Comparison of ENCODE assay signal across 26 cellular contexts in genomic region chr19:15256708-15257331, GRCh38. TPM values are rescaled to one million over a fixed set of nuclear protein-coding genes. Genes with fewer than 3 reads are reported as not detected.
DNase-seq lines count a peak whose midpoint lies in the region; ATAC-seq, FAIRE-seq and TF ChIP-seq lines count a peak whose summit lies in the region.
"Had no signal": no experiment of that assay in that cellular context is flagged by ENCODE, and none has a peak within 500 bp of the region (broad histone marks: within the 10 kb centered on the region; RNA-seq: fewer than 3 reads in every experiment).

No MANE protein-coding gene starts in this region.

- no peak for TF ChIP-seq POLR2A in H1 (IDR thresholded peaks at IDR 0.05; ENCODE audit: control extremely low read depth in 1 of 2, low read depth in 2 of 2, low read length in 2 of 2)

- no peak overlapping the region for H3K4me2 ChIP-seq in GM23338
- H3K4me2 ChIP-seq in H1 (ENCODE audit: insufficient read depth in 1 of 2, low read depth in 2 of 2, low read length in 2 of 2): no peak overlapping the region
- H3K4me2 ChIP-seq: A549 had no signal

- no TSS peak for BruUV-seq in MCF 10A (replicated peaks; lab: Mats Ljungman, UMichigan)

- no peak overlapping the region for H2BK12ac ChIP-seq in H1 (ENCODE audit: low read depth, low read length)

- H3K14ac ChIP-seq in H1 (ENCODE audit: insufficient read length): no peak overlapping the region

- POLR2A ChIA-PET in H1 (lab: Charles Lee; ENCODE audit: partially characterized antibody) (interaction anchor here (0.6 kb wide), 2 partner anchors 22 to 924 kb away, joined by 3 read pairs; no protein-coding TSS in a partner anchor), MCF 10A (lab: Yijun Ruan, JAX) (interaction anchor here (1.5 kb wide), 1 partner anchor 9 kb away, joined by 4 read pairs; no protein-coding TSS in a partner anchor)

- H3K4ac ChIP-seq in H1 (replicated peaks; ENCODE audit: insufficient read length, low read depth, low read length): no peak overlapping the region

- peaks cover 9% of the 10 kb centered on the region for H3F3A ChIP-seq in GM23338 (replicated peaks; ENCODE audit: low read depth)

- no peak overlapping the region for H3K56ac ChIP-seq in H1 (replicated peaks; ENCODE audit: insufficient read length, low read depth, low read length)

- no peak overlapping the region for H4K5ac ChIP-seq in H1 (ENCODE audit: insufficient read length, low read depth, low read length)

- H3K27ac ChIP-seq in left ventricle myocardium inferior (replicated peaks) (no peak overlapping the region), GM23338 (ENCODE audit: low read depth) (peak overlapping the region; percentile 55; the same call in 1 of the 2 replicates), H1 (ENCODE audit: low read depth, low read length) (no peak overlapping the region)
- H3K27ac ChIP-seq: 22Rv1, A549, GM23248 had no signal

- H3K4me3 ChIP-seq in left ventricle myocardium inferior: no peak overlapping the region
- H3K4me3 ChIP-seq in GM23338: no peak overlapping the region
- no peak overlapping the region for H3K4me3 ChIP-seq in H1 (ENCODE audit: extremely low read depth in 1 of 4, insufficient read depth in 2 of 4, low read depth in 3 of 4, low read length in 4 of 4)
- H3K4me3 ChIP-seq: A549, GM12878, GM23248 had no signal

- H3K36me3 Mint-ChIP-seq in GM23338 (ENCODE audit: low read depth) (peaks cover 94% of the 10 kb centered on the region), MCF 10A (ENCODE audit: insufficient read depth, unreplicated experiment) (peaks cover 96% of the 10 kb centered on the region)
- H3K36me3 Mint-ChIP-seq in stimulated activated naive B cell treated with anti-CD40 and anti-IgM and Interleukin-4, amounts not matched to agents 10 μg/mL and 1 μg/mL and 100 μg/mL, for 72 hours: peaks cover 63 to 77% of the 10 kb centered on the region in 2 donors

- H3K27me3 Mint-ChIP-seq in GM23338 (ENCODE audit: insufficient read depth, low read depth, poor library complexity) (peaks cover 20% of the 10 kb centered on the region), MCF 10A (ENCODE audit: insufficient read depth, unreplicated experiment) (no peaks in the 10 kb centered on the region)
- H3K27me3 Mint-ChIP-seq in stimulated activated naive B cell treated with anti-CD40 and anti-IgM and Interleukin-4, amounts not matched to agents 10 μg/mL and 1 μg/mL and 100 μg/mL, for 72 hours: no peaks in the 10 kb centered on the region
- H3K27me3 Mint-ChIP-seq: CD4-positive, CD25-positive, alpha-beta regulatory T cell; CD8-positive, alpha-beta memory T cell; IgD-negative memory B cell had no signal

- no peak overlapping the region for H3K27ac Mint-ChIP-seq in GM23338
- peak overlapping the region; percentile 76 for H3K27ac Mint-ChIP-seq in stimulated activated naive B cell treated with anti-CD40 and anti-IgM and Interleukin-4, amounts not matched to agents 10 μg/mL and 1 μg/mL and 100 μg/mL, for 72 hours
- no peak overlapping the region for H3K27ac Mint-ChIP-seq in MCF 10A (ENCODE audit: low read depth, unreplicated experiment)

- H3K4me3 Mint-ChIP-seq in GM23338: no peak overlapping the region
- no peak overlapping the region for H3K4me3 Mint-ChIP-seq in stimulated activated naive B cell treated with anti-CD40 and anti-IgM and Interleukin-4, amounts not matched to agents 10 μg/mL and 1 μg/mL and 100 μg/mL, for 72 hours
- no peak overlapping the region for H3K4me3 Mint-ChIP-seq in MCF 10A (ENCODE audit: unreplicated experiment)
- H3K4me3 Mint-ChIP-seq: CD4-positive, CD25-positive, alpha-beta regulatory T cell; CD8-positive, alpha-beta memory T cell; IgD-negative memory B cell had no signal

- peaks cover 31% of the 10 kb centered on the region for H3K79me2 ChIP-seq in GM23338 (replicated peaks; ENCODE audit: insufficient read depth)
- H3K79me2 ChIP-seq in H1 (ENCODE audit: control insufficient read depth in 1 of 2, insufficient read depth in 2 of 2, low read length in 2 of 2): peaks cover 0 to 8% of the 10 kb centered on the region in 2 experiments; a peak in 1 of 4 replicates

- H2BK5ac ChIP-seq in H1 (ENCODE audit: low read depth, low read length): no peak overlapping the region; the same call in 1 of the 2 replicates

- CTCF ChIA-PET in H1 (lab: Charles Lee; ENCODE audit: partially characterized antibody): interaction anchor here (1.0 kb wide), 1 partner anchor 18 kb away, joined by 3 read pairs; no protein-coding TSS in a partner anchor
- CTCF ChIA-PET in MCF 10A (lab: Yijun Ruan, JAX): no interaction called here

- H2AFZ ChIP-seq in GM23338 (no peak overlapping the region), H1 (ENCODE audit: low read length) (no peak overlapping the region)
- H2AFZ ChIP-seq: GM23248 had no signal

- ATAC-seq in Right ventricle myocardium superior (ENCODE audit: poor library complexity): no peak
- no peak for ATAC-seq in GM23338
- no peak for ATAC-seq in stimulated activated naive B cell treated with anti-CD40 and anti-IgM and Interleukin-4, amounts not matched to agents 10 μg/mL and 1 μg/mL and 100 μg/mL, for 72 hours (replicated peaks)
- ATAC-seq in HG02884 (IDR thresholded peaks at IDR 0.05; ENCODE audit: unreplicated experiment): no peak
- ATAC-seq: A549, GM12878, HCT116 had no signal

- H3K9me3 Mint-ChIP-seq in GM23338 (peaks cover 2% of the 10 kb centered on the region; the same call in 2 of the 3 replicates), MCF 10A (ENCODE audit: unreplicated experiment) (no peaks in the 10 kb centered on the region)
- no peaks in the 10 kb centered on the region for H3K9me3 Mint-ChIP-seq in stimulated activated naive B cell treated with anti-CD40 and anti-IgM and Interleukin-4, amounts not matched to agents 10 μg/mL and 1 μg/mL and 100 μg/mL, for 72 hours
- H3K9me3 Mint-ChIP-seq: CD8-positive, alpha-beta memory T cell; IgD-negative memory B cell had no signal

- H2AK5ac ChIP-seq in H1 (ENCODE audit: low read depth, low read length): no peak overlapping the region

- TF ChIP-seq CTCF in left ventricle myocardium inferior (IDR thresholded peaks at IDR 0.05; ENCODE audit: borderline replicate concordance) (no peak), GM23338 (conservative IDR thresholded peaks at IDR 0.05; ENCODE audit: low read depth in 2 of 2) (no peak), H1 (IDR thresholded peaks at IDR 0.05; ENCODE audit: control extremely low read depth in 1 of 3, insufficient read depth in 1 of 3, low read depth in 1 of 3, low read length in 3 of 3) (no peak), MCF 10A (IDR thresholded peaks at IDR 0.05; ENCODE audit: unreplicated experiment) (no peak)

- H3K36me3 ChIP-seq in left ventricle myocardium inferior (peaks cover 96% of the 10 kb centered on the region), GM23338 (ENCODE audit: insufficient read depth) (peaks cover 49% of the 10 kb centered on the region), H1 (ENCODE audit: control insufficient read depth in 2 of 4, insufficient read depth in 4 of 4, low read length in 3 of 4) (peaks cover 52 to 85% (median 69%) of the 10 kb centered on the region in 4 experiments)

- no peak overlapping the region for H2BK120ac ChIP-seq in H1 (replicated peaks; ENCODE audit: low read depth, low read length)

- peaks cover 5% of the 10 kb centered on the region; the same call in 1 of the 2 replicates for H3K79me1 ChIP-seq in H1 (ENCODE audit: low read depth, low read length)

- H3K23ac ChIP-seq in H1 (ENCODE audit: insufficient read length): no peak overlapping the region

- WGBS in H1 (ENCODE audit: extremely low coverage in 1 of 2, insufficient coverage in 1 of 2, insufficient read length in 1 of 2, insufficient replicate concordance in 2 of 2, low coverage in 1 of 2, low lambda C conversion rate in 2 of 2, missing lambda C conversion rate in 1 of 2), 2 experiments: 94% methylated on average over 20 of the region's 22 CpGs; no CpG with 5 or more reads in 1 of the 2 experiments

- no peak overlapping the region for H3K18ac ChIP-seq in H1 (ENCODE audit: extremely low read depth, low read length)

- H3K4me1 ChIP-seq in left ventricle myocardium inferior (peaks cover 30% of the 10 kb centered on the region), GM23338 (ENCODE audit: insufficient read depth) (peaks cover 6% of the 10 kb centered on the region), H1 (replicated peaks in 1 of 4; ENCODE audit: control insufficient read depth in 3 of 4, insufficient read depth in 4 of 4, low read length in 3 of 4) (peaks cover 0 to 10% (median 2%) of the 10 kb centered on the region in 4 experiments; a peak in 3 of 7 replicates)

- no peak overlapping the region for H4K91ac ChIP-seq in H1 (replicated peaks; ENCODE audit: insufficient read length, low read length)

- no peak for TF ChIP-seq EP300 in H1 (IDR thresholded peaks at IDR 0.05; ENCODE audit: borderline replicate concordance in 1 of 2, low read depth in 2 of 2, low read length in 2 of 2)

- H3K27me3 ChIP-seq in left ventricle myocardium inferior (ENCODE audit: low read depth) (no peaks in the 10 kb centered on the region), GM23338 (ENCODE audit: insufficient read depth) (no peaks in the 10 kb centered on the region), H1 (replicated peaks in 1 of 4; ENCODE audit: control insufficient read depth in 3 of 4, extremely low read depth in 1 of 4, insufficient read depth in 3 of 4, low read length in 3 of 4) (no peaks in the 10 kb centered on the region)

- peak overlapping the region; percentile 23; the same call in 1 of the 2 replicates for H4K8ac ChIP-seq in H1 (ENCODE audit: extremely low read depth, insufficient read depth, low read length)

- H3K9me2 ChIP-seq in GM23338 (ENCODE audit: insufficient read depth): no peaks in the 10 kb centered on the region

- intact Hi-C loops in Right ventricle myocardium superior (cut with DNase I) (loop anchor here (10.0 kb wide), 2 partner anchors 118 to 142 kb away; partner anchors contain the start of gene AKAP8), left ventricle myocardium inferior (cut with micrococcal nuclease) (no loop called here), MCF 10A (cut with micrococcal nuclease) (no loop called here)

- H3K9me3 ChIP-seq in left ventricle myocardium inferior (replicated peaks) (no peaks in the 10 kb centered on the region), H1 (ENCODE audit: insufficient read depth in 2 of 2, low read depth in 1 of 2, low read length in 1 of 2) (no peaks in the 10 kb centered on the region)
- H3K9me3 ChIP-seq: A549 had no signal

- TF ChIP-seq RAD21 in H1 (IDR thresholded peaks at IDR 0.05 in 1 of 2, conservative IDR thresholded peaks at IDR 0.05 in 1 of 2; ENCODE audit: low read depth in 2 of 2, low read length in 2 of 2): no peak

- H3K4me1 Mint-ChIP-seq in GM23338 (peaks cover 15% of the 10 kb centered on the region), MCF 10A (ENCODE audit: insufficient read depth, unreplicated experiment) (peaks cover 5% of the 10 kb centered on the region)
- peaks cover 32 to 66% of the 10 kb centered on the region in 2 donors for H3K4me1 Mint-ChIP-seq in stimulated activated naive B cell treated with anti-CD40 and anti-IgM and Interleukin-4, amounts not matched to agents 10 μg/mL and 1 μg/mL and 100 μg/mL, for 72 hours

- DNase-seq in Right ventricle myocardium superior: peak; percentile 31
- no peak for DNase-seq in left ventricle myocardium inferior
- no peak for DNase-seq in GM23338 (ENCODE audit: low spot score)
- no peak for DNase-seq in H1 (ENCODE audit: low read depth in 1 of 2, low spot score in 2 of 2)
- DNase-seq in stimulated activated naive B cell treated with anti-CD40 and anti-IgM and Interleukin-4, amounts not matched to agents 10 μg/mL and 1 μg/mL and 100 μg/mL, for 72 hours: no peak
- no peak for DNase-seq in GM19240 (ENCODE audit: insufficient read length, low spot score)
- DNase-seq in MCF 10A (ENCODE audit: unreplicated experiment): no peak
- DNase-seq: AML-193; CD4-positive, CD25-positive, alpha-beta regulatory T cell; CD8-positive, alpha-beta memory T cell; COR-L47; DMS 273 treated with DMSO at 0.1 percent for 48 hours; DMS53; DND-41; EL; GM23248; H7; KG1 had no signal

- H2BK20ac ChIP-seq in H1 (ENCODE audit: low read length): no peak overlapping the region

- H4K20me1 ChIP-seq in GM23338 (replicated peaks; ENCODE audit: insufficient read depth): peaks cover 32% of the 10 kb centered on the region
- H4K20me1 ChIP-seq in H1 (replicated peaks in 1 of 2; ENCODE audit: control insufficient read depth in 1 of 2, insufficient read depth in 2 of 2, low read length in 2 of 2): peaks cover 26 to 37% of the 10 kb centered on the region in 2 experiments

- no peak overlapping the region for H2BK15ac ChIP-seq in H1 (ENCODE audit: low read length)

- H3K9ac ChIP-seq in H1 (replicated peaks in 1 of 4; ENCODE audit: extremely low read depth in 1 of 4, low read depth in 3 of 4, low read length in 3 of 4): no peak overlapping the region
- H3K9ac ChIP-seq: GM23248 had no signal

- no peaks in the 10 kb centered on the region for H3K23me2 ChIP-seq in H1 (ENCODE audit: low read depth, low read length)

- FAIRE-seq in H1 (lab: Jason Lieb, UNC): no peak
- FAIRE-seq: A549, GM12878, HTR-8/SVneo had no signal

RNA-seq across cellular contexts. Expression of gene EPHX3, which starts 24.6 kb away (rescaled TPM):
- 0.27 TPM for total RNA-seq in Right ventricle myocardium superior
- not detected for total RNA-seq in left ventricle myocardium inferior
- total RNA-seq in GM23338 (2014; rRNA removed; shearing (Covaris generic)): 15.0 and 24.8 TPM in 2 replicates
- 19.7 and 19.8 TPM in 2 replicates for polyA plus RNA-seq in GM23338 (2016; fragmentation: Nextera tagmentation; extraction: Ambion mirVana)
- total RNA-seq in H1 (2021; fragmentation: NEBNext Ultra II Directional; extraction: Animal tissue kit (Norgen Biotek cat#: 25700)): 30.2 and 30.9 TPM in 2 replicates
- 47.6 and 67.5 TPM in 2 replicates for polyA plus RNA-seq in H1 (2011; rRNA removed)
- 24.1 TPM for polyA plus RNA-seq in H1 (2011; cell fraction: cytosol; rRNA removed)
- polyA plus RNA-seq in H1 (2011; cell fraction: nucleus; rRNA removed): 51.8 TPM
- 25.8 to 35.8 TPM (median 34.5 TPM) in 4 replicates for polyA plus RNA-seq in H1 (2012, experiment 1 of 2)
- polyA plus RNA-seq in H1 (2012, experiment 2 of 2): 44.5 TPM
- 39.3 TPM for polyA plus RNA-seq in H1 (2013, experiment 1 of 2)
- polyA plus RNA-seq in H1 (2013, experiment 2 of 2): 42.0 TPM
- polyA minus RNA-seq in H1 (2011; rRNA and poly(A)+ RNA removed): 25.4 and 38.4 TPM in 2 replicates
- 11.8 TPM for polyA minus RNA-seq in H1 (2011; cell fraction: cytosol; rRNA and poly(A)+ RNA removed)
- polyA minus RNA-seq in H1 (2011; cell fraction: nucleus; rRNA and poly(A)+ RNA removed): 14.0 TPM
- 0.96 and 1.1 TPM in 2 replicates for total RNA-seq in MCF 10A (2022)
- total RNA-seq: CD8-positive, alpha-beta memory T cell; G401; GM12878; GM23248 had no signal
- polyA plus RNA-seq: CD4-positive, CD25-positive, alpha-beta regulatory T cell; CD8-positive, alpha-beta memory T cell; GM23248; IgD-negative memory B cell had no signal

RNA-seq across cellular contexts. Expression of gene NOTCH3, which starts 56.0 kb away (rescaled TPM):
- total RNA-seq in Right ventricle myocardium superior (25.0 TPM), left ventricle myocardium inferior (21.7 TPM), MCF 10A (2022) (3.7 and 7.7 TPM in 2 replicates)
- total RNA-seq in GM23338 (2014; rRNA removed; shearing (Covaris generic)): 151 and 172 TPM in 2 replicates
- polyA plus RNA-seq in GM23338 (2016; fragmentation: Nextera tagmentation; extraction: Ambion mirVana) (24.3 and 25.0 TPM in 2 replicates), H1 (2011; rRNA removed) (37.5 and 65.9 TPM in 2 replicates)
- 107 and 111 TPM in 2 replicates for total RNA-seq in H1 (2021; fragmentation: NEBNext Ultra II Directional; extraction: Animal tissue kit (Norgen Biotek cat#: 25700))
- polyA plus RNA-seq in H1 (2011; cell fraction: cytosol; rRNA removed): 27.5 TPM
- 90.3 TPM for polyA plus RNA-seq in H1 (2011; cell fraction: nucleus; rRNA removed)
- polyA plus RNA-seq in H1 (2012, experiment 1 of 2): 38.0 to 79.1 TPM (median 69.0 TPM) in 4 replicates
- polyA plus RNA-seq in H1 (2012, experiment 2 of 2): 38.3 TPM
- polyA plus RNA-seq in H1 (2013, experiment 1 of 2): 77.9 TPM
- 64.5 TPM for polyA plus RNA-seq in H1 (2013, experiment 2 of 2)
- polyA minus RNA-seq in H1 (2011; rRNA and poly(A)+ RNA removed): 117 and 119 TPM in 2 replicates
- polyA minus RNA-seq in H1 (2011; cell fraction: cytosol; rRNA and poly(A)+ RNA removed): 145 TPM
- 87.8 TPM for polyA minus RNA-seq in H1 (2011; cell fraction: nucleus; rRNA and poly(A)+ RNA removed)
- total RNA-seq: CD4-positive, CD25-positive, alpha-beta regulatory T cell had no signal
- polyA plus RNA-seq: CD4-positive, CD25-positive, alpha-beta regulatory T cell; CD8-positive, alpha-beta memory T cell; IgD-negative memory B cell had no signal
